ENCODE assay signal across 8 cellular contexts in the genomic region with DNA sequence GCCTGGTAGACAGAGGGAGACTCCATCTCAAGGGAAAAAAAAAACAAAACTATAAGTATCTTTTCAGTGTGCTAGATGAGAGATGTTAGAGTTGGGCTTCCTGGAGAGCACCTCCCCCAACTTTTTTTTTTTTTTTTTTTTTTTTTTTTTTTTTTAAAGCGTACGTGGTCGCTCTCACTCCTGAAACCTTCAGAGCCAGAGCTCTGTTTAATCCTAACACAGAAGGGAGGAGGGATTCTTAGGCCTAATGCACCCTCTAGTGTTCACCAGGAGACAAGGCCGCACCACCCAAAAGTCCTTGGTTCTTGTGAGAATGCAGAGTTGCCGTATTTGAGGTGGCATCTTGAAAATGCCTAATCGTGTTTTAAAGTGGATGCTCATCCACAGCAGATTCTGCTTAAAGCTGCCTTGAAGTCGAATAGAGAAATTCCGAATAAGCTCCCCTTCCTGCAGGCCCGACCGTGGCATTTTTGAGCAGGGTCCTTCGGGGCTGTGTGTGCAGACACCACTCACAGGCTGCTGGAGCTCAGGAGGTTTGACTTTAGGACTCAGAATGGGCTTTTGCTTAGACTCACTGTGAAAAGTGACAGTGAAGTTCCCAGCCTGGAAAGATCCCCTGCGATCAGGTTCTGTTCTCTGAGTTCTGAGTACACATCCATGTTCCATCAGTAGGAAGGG.
DNase-seq lines count a peak whose midpoint lies in the region; ATAC-seq and TF ChIP-seq lines count a peak whose summit lies in the region.

No MANE protein-coding gene starts in this region.

- H3K9me3 ChIP-seq in endodermal cell (ENCODE audit: control insufficient read depth, low read length) = no peaks in the 10 kb centered on the region
- no peaks in the 10 kb centered on the region for H3K9me3 ChIP-seq in mesenchymal stem cell (ENCODE audit: control insufficient read depth, low read length)

- no peak overlapping the region for H3K4me3 Mint-ChIP-seq in HFFc6
- H3K4me3 Mint-ChIP-seq in endodermal cell = no peak overlapping the region

- H3K14ac ChIP-seq in mesenchymal stem cell (ENCODE audit: low read length in 2 of 2) = no peak overlapping the region

- TF ChIP-seq CTCF in HFFc6 (IDR thresholded peaks at IDR 0.05) (peak; percentile 87), WI38 (IDR thresholded peaks at IDR 0.05; ENCODE audit: low read depth, low read length) (peak; percentile 82), endodermal cell (conservative IDR thresholded peaks at IDR 0.05) (peak; percentile 81)

- no peak overlapping the region for H2BK5ac ChIP-seq in mesenchymal stem cell (ENCODE audit: low read depth, low read length, poor library complexity, severe bottlenecking)

- H3K9me3 Mint-ChIP-seq in HFFc6 = no peaks in the 10 kb centered on the region
- H3K9me3 Mint-ChIP-seq in endodermal cell = no peaks in the 10 kb centered on the region

- H2BK120ac ChIP-seq in mesenchymal stem cell (ENCODE audit: low read depth, low read length) = no peak overlapping the region

- H3K4me2 ChIP-seq in mesenchymal stem cell (ENCODE audit: low read length, poor library complexity, severe bottlenecking) = no peak overlapping the region

- H4K8ac ChIP-seq in mesenchymal stem cell (ENCODE audit: low read length) = no peak overlapping the region

- H3K36me3 ChIP-seq in endodermal cell (ENCODE audit: control insufficient read depth, insufficient read depth, low read length) (peaks cover 27% of the 10 kb centered on the region), mesenchymal stem cell (ENCODE audit: control insufficient read depth in 1 of 2, insufficient read depth in 2 of 2, low read depth in 1 of 2, low read length in 2 of 2) (peaks cover 27 to 52% of the 10 kb centered on the region in 2 experiments)

- H3K27ac ChIP-seq in endodermal cell (ENCODE audit: low read depth, low read length) (no peak overlapping the region), mesenchymal stem cell (ENCODE audit: low read length, poor library complexity, severe bottlenecking) (no peak overlapping the region)

- H2BK15ac ChIP-seq in mesenchymal stem cell (ENCODE audit: low read depth, poor library complexity, severe bottlenecking) = no peak overlapping the region

- H3K9ac ChIP-seq in endodermal cell (ENCODE audit: extremely low read depth, low read length, poor library complexity, severe bottlenecking) = no peak overlapping the region
- H3K9ac ChIP-seq in mesenchymal stem cell (ENCODE audit: low read length) = no peak overlapping the region

- H3K36me3 Mint-ChIP-seq in HFFc6 (ENCODE audit: low read depth) (peaks cover 4% of the 10 kb centered on the region; the same call in 1 of the 2 replicates), endodermal cell (ENCODE audit: low read depth) (peaks cover 14% of the 10 kb centered on the region)

- no peaks in the 10 kb centered on the region for H3K4me1 ChIP-seq in endodermal cell (ENCODE audit: control insufficient read depth, insufficient read depth, low read length)
- H3K4me1 ChIP-seq in mesenchymal stem cell (ENCODE audit: control insufficient read depth, insufficient read depth, low read depth, low read length) = peaks cover 8% of the 10 kb centered on the region

- H3K4me1 Mint-ChIP-seq in HFFc6 (ENCODE audit: low read depth) (peaks cover 22% of the 10 kb centered on the region), endodermal cell (no peaks in the 10 kb centered on the region)

- WGBS in endodermal cell (ENCODE audit: insufficient coverage in 1 of 2, insufficient read length in 1 of 2), 2 experiments = 38 to 52% methylated on average over 5 to 12 of the region's 12 CpGs
- WGBS in mesenchymal stem cell = 53% methylated on average over 10 of the region's 12 CpGs

- H2BK12ac ChIP-seq in mesenchymal stem cell (ENCODE audit: low read length in 2 of 2) = no peak overlapping the region

- H3K27me3 Mint-ChIP-seq in HFFc6 (ENCODE audit: insufficient read depth) (no peaks in the 10 kb centered on the region), endodermal cell (ENCODE audit: insufficient read depth) (no peaks in the 10 kb centered on the region)

- H3K4ac ChIP-seq in mesenchymal stem cell (ENCODE audit: low read depth in 1 of 2, low read length in 2 of 2) = no peak overlapping the region

- H3K27ac Mint-ChIP-seq in HFFc6 = no peak overlapping the region
- H3K27ac Mint-ChIP-seq in endodermal cell = no peak overlapping the region

- no peak overlapping the region for H3K4me3 ChIP-seq in WI38 (ENCODE audit: low read depth, low read length)
- no peak overlapping the region for H3K4me3 ChIP-seq in endodermal cell (ENCODE audit: low read length)
- H3K4me3 ChIP-seq in mesenchymal stem cell (ENCODE audit: insufficient read depth in 1 of 2, low read depth in 1 of 2, low read length in 2 of 2) = no peak overlapping the region

- no peaks in the 10 kb centered on the region for H3K27me3 ChIP-seq in endodermal cell (ENCODE audit: control insufficient read depth, insufficient read depth, low read length, poor library complexity, severe bottlenecking)
- H3K27me3 ChIP-seq in mesenchymal stem cell (ENCODE audit: control insufficient read depth in 1 of 2, insufficient read depth in 1 of 2, low read length in 2 of 2) = no peaks in the 10 kb centered on the region

- H2AK5ac ChIP-seq in mesenchymal stem cell (ENCODE audit: low read length, severe bottlenecking) = no peak overlapping the region

- peak; percentile 73 for ATAC-seq in stimulated activated naive CD8-positive, alpha-beta T cell treated with anti-CD3 and anti-CD28 coated beads, Interleukin-15, Interleukin-2, amounts not matched to agents 100 U/mL and 50 U/mL, for 24 hours
- ATAC-seq in GM21367 (IDR thresholded peaks at IDR 0.05; ENCODE audit: unreplicated experiment) = no peak

- no peak overlapping the region for H2AFZ ChIP-seq in mesenchymal stem cell (ENCODE audit: low read depth, low read length)

- no peak overlapping the region for H4K91ac ChIP-seq in mesenchymal stem cell (ENCODE audit: low read length)

- peaks cover 14% of the 10 kb centered on the region for H3K79me1 ChIP-seq in mesenchymal stem cell (replicated peaks; ENCODE audit: low read length, poor library complexity, severe bottlenecking)

- DNase-seq in EH (ENCODE audit: low read depth) (peak; percentile 89), HFFc6 (peak; percentile 81), NCI-H2196 (lab: John Stamatoyannopoulos, UW; ENCODE audit: unreplicated experiment) (peak; percentile 76), endodermal cell (peak; percentile 88), mesenchymal stem cell (peak; percentile 90)
- DNase-seq in stimulated activated naive CD8-positive, alpha-beta T cell treated with anti-CD3 and anti-CD28 coated beads, Interleukin-15, Interleukin-2, amounts not matched to agents 100 U/mL and 50 U/mL, for 24 hours = peak; percentile 46

- H3K18ac ChIP-seq in mesenchymal stem cell (ENCODE audit: low read depth in 1 of 2, low read length in 2 of 2) = no peak overlapping the region

- H3K23ac ChIP-seq in mesenchymal stem cell (ENCODE audit: low read length in 2 of 2) = no peak overlapping the region
